Comparison of ENCODE assay signal across 27 cellular contexts in the genomic region with DNA sequence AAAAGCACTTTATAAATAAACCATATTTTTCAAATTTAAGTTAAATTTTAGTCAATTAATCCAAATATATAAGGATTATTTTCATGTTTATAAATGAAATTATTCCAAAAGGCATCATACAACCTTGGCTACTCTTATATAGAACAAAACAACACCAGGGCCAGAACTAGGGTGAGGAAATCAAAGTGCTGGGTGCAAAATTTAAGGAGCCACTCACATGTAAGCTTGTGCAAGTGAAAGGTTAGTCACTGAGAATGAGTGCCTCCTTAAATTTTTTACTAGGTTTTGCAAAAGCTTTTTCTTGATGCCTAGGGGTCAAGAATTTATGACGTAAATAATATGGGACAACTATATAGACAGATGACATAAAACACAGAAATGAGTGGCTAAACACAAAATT.
"Had no signal": no experiment of that assay in that cellular context is flagged by ENCODE, and none has a peak within 500 bp of the region (broad histone marks: within the 10 kb centered on the region; RNA-seq: fewer than 3 reads in every experiment).

No MANE protein-coding gene starts in this region.

- H3K27ac ChIP-seq: breast epithelium, esophagus muscularis mucosa, neutrophil, ovary, thoracic aorta, WERI-Rb-1 had no signal

- H3K9me3 ChIP-seq: breast epithelium, esophagus muscularis mucosa, neutrophil, ovary, thoracic aorta had no signal

- ATAC-seq: activated CD4-positive, CD25-positive, alpha-beta regulatory T cell treated with anti-CD3 and anti-CD28 coated beads, Interleukin-2, amount 50 U/mL, for 24 hours; left cardiac atrium; sciatic nerve; stimulated activated effector memory CD8-positive, alpha-beta T cell treated with anti-CD3 and anti-CD28 coated beads, Interleukin-12 subunit alpha, Interleukin-12 subunit beta, amount 100 ng/mL, for 72 hours; T-helper 17 cell had no signal

- H3K4me3 ChIP-seq: breast epithelium, esophagus muscularis mucosa, ovary, thoracic aorta had no signal

- H3K27me3 ChIP-seq: breast epithelium, esophagus muscularis mucosa, neutrophil, ovary had no signal

- H3K36me3 ChIP-seq: breast epithelium, ovary had no signal

- DNase-seq: activated CD4-positive, alpha-beta T cell treated with anti-CD3 and anti-CD28 coated beads for 48 hours; activated CD4-positive, alpha-beta T cell treated with anti-CD3 and anti-CD28 coated beads, Interleukin-2, amount 50 U/mL, for 48 hours; activated CD8-positive, alpha-beta memory T cell treated with anti-CD3 and anti-CD28 coated beads for 24 hours; activated gamma-delta T cell treated with Interleukin-2 at 50 U/mL for 16 hours; activated naive CD4-positive, alpha-beta T cell treated with anti-CD3 and anti-CD28 coated beads, Interleukin-2, amount 50 U/mL, for 16 hours; dermis blood vessel endothelial cell; effector CD4-positive, alpha-beta T cell; head of caudate nucleus; hippocampal formation; left cardiac atrium; naive B cell; nephron progenitor cell; ovary; retina; small intestine; stimulated activated CD4-positive, alpha-beta T cell treated with anti-CD3 and anti-CD28 coated beads, Interleukin-4, amount 100 ng/mL, for 24 hours; T-helper 17 cell; T1000; trophoblast cell; WERI-Rb-1 had no signal

- H3K4me1 ChIP-seq: breast epithelium, esophagus muscularis mucosa had no signal
